ENCODE assay signal across 8 cellular contexts in the genomic region with DNA sequence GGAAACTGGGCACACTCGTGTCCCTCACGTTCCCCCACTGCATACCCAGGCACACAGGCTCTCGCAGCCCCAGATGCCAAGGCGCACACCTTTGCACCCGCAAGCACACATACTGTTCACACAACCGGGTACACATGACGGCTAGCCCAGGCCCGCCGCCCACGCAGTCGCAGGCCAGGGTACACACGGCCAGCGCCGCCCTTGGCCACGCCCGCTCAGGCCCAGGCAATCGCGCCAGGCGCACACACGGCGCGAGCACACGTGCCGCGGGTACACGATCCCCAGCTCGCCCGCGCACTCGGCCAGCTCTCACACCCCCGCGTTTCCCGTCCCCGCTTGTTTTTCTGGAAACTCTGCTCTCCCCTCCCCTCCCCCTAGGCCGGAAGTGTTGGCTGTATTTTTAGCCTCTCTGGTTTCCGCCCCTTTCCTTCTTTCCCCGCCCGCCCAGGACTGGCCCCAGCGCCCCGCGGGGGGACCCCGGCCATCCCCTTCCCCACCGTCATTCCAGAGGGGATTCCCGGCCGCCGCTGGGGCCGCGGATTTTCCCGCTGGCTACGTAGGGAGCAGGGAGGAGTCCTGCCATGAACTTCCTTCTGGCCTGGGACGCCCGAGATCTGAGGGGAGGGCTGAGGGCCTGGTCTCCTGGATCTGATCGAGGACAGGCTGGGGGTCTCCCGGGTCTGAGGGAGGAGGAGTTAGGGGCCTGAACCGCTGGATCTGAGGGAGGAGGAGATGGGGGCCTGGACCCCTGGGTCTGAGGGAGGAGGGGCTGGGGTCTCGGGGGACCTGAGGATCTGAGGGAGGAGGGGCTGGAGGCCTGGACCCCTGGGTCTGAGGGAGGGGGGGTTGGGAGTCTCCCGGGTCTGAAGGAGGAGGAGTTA. TPM values are rescaled to one million over a fixed set of nuclear protein-coding genes. Genes with fewer than 3 reads are reported as not detected.
DNase-seq lines count a peak whose midpoint lies in the region; TF ChIP-seq lines count a peak whose summit lies in the region.

No MANE protein-coding gene starts in this region.

- H3K4me3 ChIP-seq in AG10803 (ENCODE audit: low read length), result peak overlapping the region; percentile 62
- H3K4me3 ChIP-seq in Karpas-422 (ENCODE audit: low read length), result peak overlapping the region; percentile 63
- peak overlapping the region; percentile 71 for H3K4me3 ChIP-seq in osteoblast (ENCODE audit: insufficient read depth, low read length)

- no peak for TF ChIP-seq CTCF in AG10803 (conservative IDR thresholded peaks at IDR 0.05; ENCODE audit: low read length)
- no peak for TF ChIP-seq CTCF in osteoblast (IDR thresholded peaks at IDR 0.05; ENCODE audit: extremely low read depth, low read depth, low read length)

- intact Hi-C loops in head of caudate nucleus (cut with DNase I), result no loop called here

- H3K4me1 ChIP-seq in Karpas-422 (ENCODE audit: low read length) (peaks cover 55% of the 10 kb centered on the region), osteoblast (ENCODE audit: insufficient read depth, low read length) (peaks cover 46% of the 10 kb centered on the region)

- H4K20me1 ChIP-seq in Karpas-422 (ENCODE audit: insufficient read depth, low read depth, low read length), result peaks cover 6% of the 10 kb centered on the region; the same call in 1 of the 2 replicates
- H4K20me1 ChIP-seq in osteoblast (ENCODE audit: insufficient read depth, low read length), result peaks cover 9% of the 10 kb centered on the region

- H2AFZ ChIP-seq in Karpas-422 (ENCODE audit: low read length) (peak overlapping the region; percentile 34; the same call in 1 of the 2 replicates), osteoblast (ENCODE audit: low read length) (no peak overlapping the region)

- H3K9me3 Mint-ChIP-seq in activated naive CD8-positive, alpha-beta T cell treated with anti-CD3 and anti-CD28 coated beads for 36 hours, result peaks cover 1% of the 10 kb centered on the region

- H3K27me3 ChIP-seq in Karpas-422 (ENCODE audit: low read length) (no peaks in the 10 kb centered on the region; the same call in 1 of the 2 replicates), osteoblast (ENCODE audit: insufficient read depth, low read length) (no peaks in the 10 kb centered on the region)

- peaks cover 59% of the 10 kb centered on the region for H3K4me1 Mint-ChIP-seq in activated naive CD8-positive, alpha-beta T cell treated with anti-CD3 and anti-CD28 coated beads for 36 hours

- H3K36me3 ChIP-seq in Karpas-422 (ENCODE audit: insufficient read depth, low read length), result no peaks in the 10 kb centered on the region
- no peaks in the 10 kb centered on the region for H3K36me3 ChIP-seq in osteoblast (ENCODE audit: insufficient read depth, low read length)

- H3K27ac ChIP-seq in Karpas-422 (ENCODE audit: low read length), result peak overlapping the region; percentile 9; the same call in 1 of the 2 replicates
- peak overlapping the region; percentile 96 for H3K27ac ChIP-seq in osteoblast (ENCODE audit: low read depth, low read length)
- H3K27ac ChIP-seq in temporal lobe (ENCODE audit: low read depth, low read length), result peak overlapping the region; percentile 84

- H3K79me2 ChIP-seq in Karpas-422 (ENCODE audit: low read length) (peaks cover 9% of the 10 kb centered on the region), osteoblast (ENCODE audit: insufficient read depth, low read length) (peaks cover 14% of the 10 kb centered on the region)

- H3K4me3 Mint-ChIP-seq in activated naive CD8-positive, alpha-beta T cell treated with anti-CD3 and anti-CD28 coated beads for 36 hours, result peak overlapping the region; percentile 83

- DNase-seq in AG10803 (ENCODE audit: low read depth), result peak; percentile 92
- DNase-seq in Karpas-422, result peak; percentile 88
- peak; percentile 67 for DNase-seq in SKM-1 (lab: John Stamatoyannopoulos, UW; ENCODE audit: unreplicated experiment)
- peak; percentile 83 for DNase-seq in activated naive CD8-positive, alpha-beta T cell treated with anti-CD3 and anti-CD28 coated beads for 36 hours
- peak; percentile 45 to 92 (median 73) for DNase-seq in head of caudate nucleus
- peak; percentile 96 for DNase-seq in osteoblast (ENCODE audit: insufficient read length, low spot score, missing footprints)

- H3K9me3 ChIP-seq in Karpas-422 (ENCODE audit: low read length) (no peaks in the 10 kb centered on the region), osteoblast (ENCODE audit: low read depth, low read length) (no peaks in the 10 kb centered on the region)

- H3K9me2 ChIP-seq in Karpas-422 (replicated peaks; ENCODE audit: insufficient read depth, low read length), result no peaks in the 10 kb centered on the region

- H3K27ac Mint-ChIP-seq in activated naive CD8-positive, alpha-beta T cell treated with anti-CD3 and anti-CD28 coated beads for 36 hours, result peak overlapping the region; percentile 97

- no peaks in the 10 kb centered on the region for H3K27me3 Mint-ChIP-seq in activated naive CD8-positive, alpha-beta T cell treated with anti-CD3 and anti-CD28 coated beads for 36 hours

- peak overlapping the region; percentile 67 for H3K9ac ChIP-seq in Karpas-422 (ENCODE audit: low read length)

- peak overlapping the region; percentile 74 for H3K4me2 ChIP-seq in Karpas-422 (ENCODE audit: low read depth, low read length, poor library complexity, severe bottlenecking)
- peak overlapping the region; percentile 83 for H3K4me2 ChIP-seq in osteoblast (ENCODE audit: insufficient read depth, low read length)

- peaks cover 17% of the 10 kb centered on the region for H3K36me3 Mint-ChIP-seq in activated naive CD8-positive, alpha-beta T cell treated with anti-CD3 and anti-CD28 coated beads for 36 hours

- peak; percentile 36 for TF ChIP-seq POLR2A in GM19099 (IDR thresholded peaks at IDR 0.05; ENCODE audit: extremely low read depth, insufficient read length, low read depth)

RNA-seq across cellular contexts. Expression of gene ZFP36, which starts 4.0 kb away (rescaled TPM):
- total RNA-seq in Karpas-422 (2014; rRNA removed; shearing (Covaris generic); ENCODE audit: low replicate concordance), result 10.3 and 16.3 TPM in 2 replicates
- total RNA-seq in activated naive CD8-positive, alpha-beta T cell treated with anti-CD3 and anti-CD28 coated beads for 36 hours, result 10 to 100 TPM; 15.5 to 15.6 TPM
- total RNA-seq in osteoblast (6.2 and 6.5 TPM in 2 replicates), temporal lobe (2.0 TPM)

RNA-seq across cellular contexts. Expression of gene PLEKHG2, which starts 9.8 kb away (rescaled TPM):
- 19.0 and 22.2 TPM in 2 replicates for total RNA-seq in Karpas-422 (2014; rRNA removed; shearing (Covaris generic); ENCODE audit: low replicate concordance)
- 10 to 100 TPM; 29.1 to 40.0 TPM for total RNA-seq in activated naive CD8-positive, alpha-beta T cell treated with anti-CD3 and anti-CD28 coated beads for 36 hours
- total RNA-seq in osteoblast (21.4 and 21.5 TPM in 2 replicates), temporal lobe (20.2 TPM)

RNA-seq across cellular contexts. Expression of gene MED29, which starts 11.5 kb away (rescaled TPM):
- 18.1 and 18.6 TPM in 2 replicates for total RNA-seq in Karpas-422 (2014; rRNA removed; shearing (Covaris generic); ENCODE audit: low replicate concordance)
- 10 to 100 TPM; 23.3 to 26.8 TPM for total RNA-seq in activated naive CD8-positive, alpha-beta T cell treated with anti-CD3 and anti-CD28 coated beads for 36 hours
- total RNA-seq in osteoblast, result 19.9 and 23.0 TPM in 2 replicates
- 16.2 TPM for total RNA-seq in temporal lobe

RNA-seq across cellular contexts. Expression of gene PAF1, which starts 11.8 kb away (rescaled TPM):
- 25.3 and 26.7 TPM in 2 replicates for total RNA-seq in Karpas-422 (2014; rRNA removed; shearing (Covaris generic); ENCODE audit: low replicate concordance)
- 10 to 100 TPM; 43.6 to 44.0 TPM for total RNA-seq in activated naive CD8-positive, alpha-beta T cell treated with anti-CD3 and anti-CD28 coated beads for 36 hours
- 29.3 and 29.8 TPM in 2 replicates for total RNA-seq in osteoblast
- total RNA-seq in temporal lobe, result 21.6 TPM

RNA-seq across cellular contexts. Expression of gene RPS16, which starts 33.1 kb away (rescaled TPM):
- 378 and 758 TPM in 2 replicates for total RNA-seq in Karpas-422 (2014; rRNA removed; shearing (Covaris generic); ENCODE audit: low replicate concordance)
- total RNA-seq in activated naive CD8-positive, alpha-beta T cell treated with anti-CD3 and anti-CD28 coated beads for 36 hours, result 1,000 to 10,000 TPM; 3,164 to 3,181 TPM
- total RNA-seq in osteoblast (44.9 and 56.0 TPM in 2 replicates), temporal lobe (57.5 TPM)

Comparison
In these comparisons a context has a peak if more than half of its experiments do, and no peak if none do; other contexts are left out.
1. Peak in every context shown above with its lines: DNase-seq, H3K4me3 ChIP-seq and H3K27ac ChIP-seq.
2. H3K27ac ChIP-seq: peak in every context shown above with its lines; median percentile 96 in osteoblast; 84 in temporal lobe; 9 in Karpas-422.